In the genomic region with DNA sequence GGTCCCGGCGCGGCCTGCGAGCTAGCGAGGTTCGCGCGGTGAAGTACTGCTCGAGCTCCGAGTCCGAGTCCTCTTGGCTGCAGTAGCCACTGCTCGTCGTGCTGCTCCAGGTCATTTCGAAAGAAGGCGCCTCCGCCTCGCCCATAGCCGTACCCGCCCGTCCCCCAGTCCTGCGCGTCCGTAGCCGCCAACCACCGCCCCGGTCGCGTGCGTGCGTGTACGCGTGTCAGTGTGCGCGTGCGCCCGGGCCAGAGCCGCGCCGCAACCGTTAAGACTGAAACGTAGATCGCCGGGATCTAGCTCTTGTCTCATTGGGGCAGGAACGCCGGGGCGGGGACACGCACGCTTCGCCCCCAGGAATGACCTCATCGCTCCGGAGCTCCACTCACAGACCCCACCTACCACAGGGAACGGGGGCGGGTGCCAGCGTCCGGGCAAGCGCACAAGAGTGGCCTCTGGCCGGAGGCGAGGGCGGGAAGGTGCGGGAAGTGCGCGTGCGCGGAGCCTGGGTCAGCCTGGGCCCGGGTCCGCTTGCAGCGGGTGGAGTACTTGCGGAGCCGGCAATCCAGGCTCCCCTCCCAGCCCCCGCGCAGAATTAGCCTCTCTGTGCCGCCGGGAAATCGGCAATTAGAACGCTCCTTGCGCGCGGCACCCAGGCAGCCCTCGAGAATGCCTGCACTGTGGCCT, we compare ENCODE assay signal across 1 cellular context.
TF ChIP-seq lines count a peak whose summit lies in the region.

No MANE protein-coding gene starts in this region.

TF ChIP-seq in GM12878, 131 proteins besides CTCF, POLR2A, EP300 and RAD21 (continued from another document and continues in another):
- TF ChIP-seq, protein P1, sequence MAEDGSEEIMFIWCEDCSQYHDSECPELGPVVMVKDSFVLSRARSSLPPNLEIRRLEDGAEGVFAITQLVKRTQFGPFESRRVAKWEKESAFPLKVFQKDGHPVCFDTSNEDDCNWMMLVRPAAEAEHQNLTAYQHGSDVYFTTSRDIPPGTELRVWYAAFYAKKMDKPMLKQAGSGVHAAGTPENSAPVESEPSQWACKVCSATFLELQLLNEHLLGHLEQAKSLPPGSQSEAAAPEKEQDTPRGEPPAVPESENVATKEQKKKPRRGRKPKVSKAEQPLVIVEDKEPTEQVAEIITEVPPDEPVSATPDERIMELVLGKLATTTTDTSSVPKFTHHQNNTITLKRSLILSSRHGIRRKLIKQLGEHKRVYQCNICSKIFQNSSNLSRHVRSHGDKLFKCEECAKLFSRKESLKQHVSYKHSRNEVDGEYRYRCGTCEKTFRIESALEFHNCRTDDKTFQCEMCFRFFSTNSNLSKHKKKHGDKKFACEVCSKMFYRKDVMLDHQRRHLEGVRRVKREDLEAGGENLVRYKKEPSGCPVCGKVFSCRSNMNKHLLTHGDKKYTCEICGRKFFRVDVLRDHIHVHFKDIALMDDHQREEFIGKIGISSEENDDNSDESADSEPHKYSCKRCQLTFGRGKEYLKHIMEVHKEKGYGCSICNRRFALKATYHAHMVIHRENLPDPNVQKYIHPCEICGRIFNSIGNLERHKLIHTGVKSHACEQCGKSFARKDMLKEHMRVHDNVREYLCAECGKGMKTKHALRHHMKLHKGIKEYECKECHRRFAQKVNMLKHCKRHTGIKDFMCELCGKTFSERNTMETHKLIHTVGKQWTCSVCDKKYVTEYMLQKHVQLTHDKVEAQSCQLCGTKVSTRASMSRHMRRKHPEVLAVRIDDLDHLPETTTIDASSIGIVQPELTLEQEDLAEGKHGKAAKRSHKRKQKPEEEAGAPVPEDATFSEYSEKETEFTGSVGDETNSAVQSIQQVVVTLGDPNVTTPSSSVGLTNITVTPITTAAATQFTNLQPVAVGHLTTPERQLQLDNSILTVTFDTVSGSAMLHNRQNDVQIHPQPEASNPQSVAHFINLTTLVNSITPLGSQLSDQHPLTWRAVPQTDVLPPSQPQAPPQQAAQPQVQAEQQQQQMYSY (CRISPR knock-in tag; IDR thresholded peaks at IDR 0.05): no peak
- TF ChIP-seq EZH2 (IDR thresholded peaks at IDR 0.05; ENCODE audit: borderline replicate concordance, control insufficient read depth, low read depth, low read length): no peak
- peak; percentile 95 for TF ChIP-seq LARP7 (IDR thresholded peaks at IDR 0.05)
- TF ChIP-seq NR2C1 (IDR thresholded peaks at IDR 0.05): no peak
- TF ChIP-seq ZBED1 (IDR thresholded peaks at IDR 0.05; ENCODE audit: borderline replicate concordance): no peak
- TF ChIP-seq, protein P2, sequence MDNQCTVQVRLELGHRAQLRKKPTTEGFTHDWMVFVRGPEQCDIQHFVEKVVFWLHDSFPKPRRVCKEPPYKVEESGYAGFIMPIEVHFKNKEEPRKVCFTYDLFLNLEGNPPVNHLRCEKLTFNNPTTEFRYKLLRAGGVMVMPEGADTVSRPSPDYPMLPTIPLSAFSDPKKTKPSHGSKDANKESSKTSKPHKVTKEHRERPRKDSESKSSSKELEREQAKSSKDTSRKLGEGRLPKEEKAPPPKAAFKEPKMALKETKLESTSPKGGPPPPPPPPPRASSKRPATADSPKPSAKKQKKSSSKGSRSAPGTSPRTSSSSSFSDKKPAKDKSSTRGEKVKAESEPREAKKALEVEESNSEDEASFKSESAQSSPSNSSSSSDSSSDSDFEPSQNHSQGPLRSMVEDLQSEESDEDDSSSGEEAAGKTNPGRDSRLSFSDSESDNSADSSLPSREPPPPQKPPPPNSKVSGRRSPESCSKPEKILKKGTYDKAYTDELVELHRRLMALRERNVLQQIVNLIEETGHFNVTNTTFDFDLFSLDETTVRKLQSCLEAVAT (IDR thresholded peaks at IDR 0.05): no peak
- TF ChIP-seq PAX5 (IDR thresholded peaks at IDR 0.05; ENCODE audit: borderline replicate concordance, low read depth, low read length): 0 out of 2 replicates have a peak, but pooled peaks have one; percentile 47
- TF ChIP-seq ZNF274 (IDR thresholded peaks at IDR 0.05; ENCODE audit: insufficient read depth, insufficient read length): no peak
- TF ChIP-seq CBX3 (IDR thresholded peaks at IDR 0.05; ENCODE audit: borderline replicate concordance, low read depth): no peak
- no peak for TF ChIP-seq KLF5 (IDR thresholded peaks at IDR 0.05; ENCODE audit: partially characterized antibody)
- no peak for TF ChIP-seq STAT3 (IDR thresholded peaks at IDR 0.05; ENCODE audit: low read depth, low read length)
- TF ChIP-seq ESRRA (IDR thresholded peaks at IDR 0.05; ENCODE audit: low read length): no peak
- TF ChIP-seq, protein P3, sequence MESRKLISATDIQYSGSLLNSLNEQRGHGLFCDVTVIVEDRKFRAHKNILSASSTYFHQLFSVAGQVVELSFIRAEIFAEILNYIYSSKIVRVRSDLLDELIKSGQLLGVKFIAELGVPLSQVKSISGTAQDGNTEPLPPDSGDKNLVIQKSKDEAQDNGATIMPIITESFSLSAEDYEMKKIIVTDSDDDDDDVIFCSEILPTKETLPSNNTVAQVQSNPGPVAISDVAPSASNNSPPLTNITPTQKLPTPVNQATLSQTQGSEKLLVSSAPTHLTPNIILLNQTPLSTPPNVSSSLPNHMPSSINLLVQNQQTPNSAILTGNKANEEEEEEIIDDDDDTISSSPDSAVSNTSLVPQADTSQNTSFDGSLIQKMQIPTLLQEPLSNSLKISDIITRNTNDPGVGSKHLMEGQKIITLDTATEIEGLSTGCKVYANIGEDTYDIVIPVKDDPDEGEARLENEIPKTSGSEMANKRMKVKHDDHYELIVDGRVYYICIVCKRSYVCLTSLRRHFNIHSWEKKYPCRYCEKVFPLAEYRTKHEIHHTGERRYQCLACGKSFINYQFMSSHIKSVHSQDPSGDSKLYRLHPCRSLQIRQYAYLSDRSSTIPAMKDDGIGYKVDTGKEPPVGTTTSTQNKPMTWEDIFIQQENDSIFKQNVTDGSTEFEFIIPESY (IDR thresholded peaks at IDR 0.05): no peak
- no peak for TF ChIP-seq MYC (IDR thresholded peaks at IDR 0.05; ENCODE audit: insufficient read depth, insufficient read length, insufficient replicate concordance, low read length, severe bottlenecking)
- TF ChIP-seq, protein P4, sequence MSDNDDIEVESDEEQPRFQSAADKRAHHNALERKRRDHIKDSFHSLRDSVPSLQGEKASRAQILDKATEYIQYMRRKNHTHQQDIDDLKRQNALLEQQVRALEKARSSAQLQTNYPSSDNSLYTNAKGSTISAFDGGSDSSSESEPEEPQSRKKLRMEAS (IDR thresholded peaks at IDR 0.05; ENCODE audit: low read depth, low read length): peak; percentile 77
- TF ChIP-seq, protein P5, sequence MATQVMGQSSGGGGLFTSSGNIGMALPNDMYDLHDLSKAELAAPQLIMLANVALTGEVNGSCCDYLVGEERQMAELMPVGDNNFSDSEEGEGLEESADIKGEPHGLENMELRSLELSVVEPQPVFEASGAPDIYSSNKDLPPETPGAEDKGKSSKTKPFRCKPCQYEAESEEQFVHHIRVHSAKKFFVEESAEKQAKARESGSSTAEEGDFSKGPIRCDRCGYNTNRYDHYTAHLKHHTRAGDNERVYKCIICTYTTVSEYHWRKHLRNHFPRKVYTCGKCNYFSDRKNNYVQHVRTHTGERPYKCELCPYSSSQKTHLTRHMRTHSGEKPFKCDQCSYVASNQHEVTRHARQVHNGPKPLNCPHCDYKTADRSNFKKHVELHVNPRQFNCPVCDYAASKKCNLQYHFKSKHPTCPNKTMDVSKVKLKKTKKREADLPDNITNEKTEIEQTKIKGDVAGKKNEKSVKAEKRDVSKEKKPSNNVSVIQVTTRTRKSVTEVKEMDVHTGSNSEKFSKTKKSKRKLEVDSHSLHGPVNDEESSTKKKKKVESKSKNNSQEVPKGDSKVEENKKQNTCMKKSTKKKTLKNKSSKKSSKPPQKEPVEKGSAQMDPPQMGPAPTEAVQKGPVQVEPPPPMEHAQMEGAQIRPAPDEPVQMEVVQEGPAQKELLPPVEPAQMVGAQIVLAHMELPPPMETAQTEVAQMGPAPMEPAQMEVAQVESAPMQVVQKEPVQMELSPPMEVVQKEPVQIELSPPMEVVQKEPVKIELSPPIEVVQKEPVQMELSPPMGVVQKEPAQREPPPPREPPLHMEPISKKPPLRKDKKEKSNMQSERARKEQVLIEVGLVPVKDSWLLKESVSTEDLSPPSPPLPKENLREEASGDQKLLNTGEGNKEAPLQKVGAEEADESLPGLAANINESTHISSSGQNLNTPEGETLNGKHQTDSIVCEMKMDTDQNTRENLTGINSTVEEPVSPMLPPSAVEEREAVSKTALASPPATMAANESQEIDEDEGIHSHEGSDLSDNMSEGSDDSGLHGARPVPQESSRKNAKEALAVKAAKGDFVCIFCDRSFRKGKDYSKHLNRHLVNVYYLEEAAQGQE (IDR thresholded peaks at IDR 0.05; ENCODE audit: low read depth, low read length): no peak
- TF ChIP-seq RCOR1 (conservative IDR thresholded peaks at IDR 0.05; ENCODE audit: low read depth, low read length): no peak
- TF ChIP-seq, protein P6, sequence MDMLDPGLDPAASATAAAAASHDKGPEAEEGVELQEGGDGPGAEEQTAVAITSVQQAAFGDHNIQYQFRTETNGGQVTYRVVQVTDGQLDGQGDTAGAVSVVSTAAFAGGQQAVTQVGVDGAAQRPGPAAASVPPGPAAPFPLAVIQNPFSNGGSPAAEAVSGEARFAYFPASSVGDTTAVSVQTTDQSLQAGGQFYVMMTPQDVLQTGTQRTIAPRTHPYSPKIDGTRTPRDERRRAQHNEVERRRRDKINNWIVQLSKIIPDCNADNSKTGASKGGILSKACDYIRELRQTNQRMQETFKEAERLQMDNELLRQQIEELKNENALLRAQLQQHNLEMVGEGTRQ (IDR thresholded peaks at IDR 0.05; ENCODE audit: borderline replicate concordance, low read depth, low read length): no peak
- TF ChIP-seq FOXK2 (IDR thresholded peaks at IDR 0.05): no peak
- 0 out of 2 replicates have a peak, but pooled peaks have one; percentile 77 for TF ChIP-seq POLR2AphosphoS2 (IDR thresholded peaks at IDR 0.05; ENCODE audit: low read depth, low read length)
- peak; percentile 56; the same call in 1 of the 2 replicates for TF ChIP-seq SMAD5 (IDR thresholded peaks at IDR 0.05; ENCODE audit: low read depth)
- no peak for TF ChIP-seq RELA (IDR thresholded peaks at IDR 0.05; ENCODE audit: borderline replicate concordance, partially characterized antibody)
- TF ChIP-seq, protein P7, sequence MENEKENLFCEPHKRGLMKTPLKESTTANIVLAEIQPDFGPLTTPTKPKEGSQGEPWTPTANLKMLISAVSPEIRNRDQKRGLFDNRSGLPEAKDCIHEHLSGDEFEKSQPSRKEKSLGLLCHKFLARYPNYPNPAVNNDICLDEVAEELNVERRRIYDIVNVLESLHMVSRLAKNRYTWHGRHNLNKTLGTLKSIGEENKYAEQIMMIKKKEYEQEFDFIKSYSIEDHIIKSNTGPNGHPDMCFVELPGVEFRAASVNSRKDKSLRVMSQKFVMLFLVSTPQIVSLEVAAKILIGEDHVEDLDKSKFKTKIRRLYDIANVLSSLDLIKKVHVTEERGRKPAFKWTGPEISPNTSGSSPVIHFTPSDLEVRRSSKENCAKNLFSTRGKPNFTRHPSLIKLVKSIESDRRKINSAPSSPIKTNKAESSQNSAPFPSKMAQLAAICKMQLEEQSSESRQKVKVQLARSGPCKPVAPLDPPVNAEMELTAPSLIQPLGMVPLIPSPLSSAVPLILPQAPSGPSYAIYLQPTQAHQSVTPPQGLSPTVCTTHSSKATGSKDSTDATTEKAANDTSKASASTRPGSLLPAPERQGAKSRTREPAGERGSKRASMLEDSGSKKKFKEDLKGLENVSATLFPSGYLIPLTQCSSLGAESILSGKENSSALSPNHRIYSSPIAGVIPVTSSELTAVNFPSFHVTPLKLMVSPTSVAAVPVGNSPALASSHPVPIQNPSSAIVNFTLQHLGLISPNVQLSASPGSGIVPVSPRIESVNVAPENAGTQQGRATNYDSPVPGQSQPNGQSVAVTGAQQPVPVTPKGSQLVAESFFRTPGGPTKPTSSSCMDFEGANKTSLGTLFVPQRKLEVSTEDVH (IDR thresholded peaks at IDR 0.05; ENCODE audit: low read depth, partially characterized antibody): no peak
- TF ChIP-seq EED (IDR thresholded peaks at IDR 0.05; ENCODE audit: low read depth): no peak
- TF ChIP-seq HDGF (IDR thresholded peaks at IDR 0.05): peak; percentile 95; the same call in 1 of the 2 replicates
- no peak for TF ChIP-seq CBFB (IDR thresholded peaks at IDR 0.05; ENCODE audit: low read depth)
- no peak for TF ChIP-seq MEF2B (IDR thresholded peaks at IDR 0.05; ENCODE audit: partially characterized antibody, poor library complexity, severe bottlenecking)
- TF ChIP-seq RB1 (IDR thresholded peaks at IDR 0.05; ENCODE audit: borderline replicate concordance): peak; percentile 62; the same call in 1 of the 2 replicates
- TF ChIP-seq, protein P8, sequence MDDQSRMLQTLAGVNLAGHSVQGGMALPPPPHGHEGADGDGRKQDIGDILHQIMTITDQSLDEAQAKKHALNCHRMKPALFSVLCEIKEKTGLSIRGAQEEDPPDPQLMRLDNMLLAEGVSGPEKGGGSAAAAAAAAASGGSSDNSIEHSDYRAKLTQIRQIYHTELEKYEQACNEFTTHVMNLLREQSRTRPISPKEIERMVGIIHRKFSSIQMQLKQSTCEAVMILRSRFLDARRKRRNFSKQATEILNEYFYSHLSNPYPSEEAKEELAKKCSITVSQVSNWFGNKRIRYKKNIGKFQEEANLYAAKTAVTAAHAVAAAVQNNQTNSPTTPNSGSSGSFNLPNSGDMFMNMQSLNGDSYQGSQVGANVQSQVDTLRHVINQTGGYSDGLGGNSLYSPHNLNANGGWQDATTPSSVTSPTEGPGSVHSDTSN (IDR thresholded peaks at IDR 0.05; ENCODE audit: insufficient replicate concordance, low read depth, low read length): no peak
- TF ChIP-seq KDM1A (IDR thresholded peaks at IDR 0.05; ENCODE audit: borderline replicate concordance): no peak
- TF ChIP-seq, protein P9, sequence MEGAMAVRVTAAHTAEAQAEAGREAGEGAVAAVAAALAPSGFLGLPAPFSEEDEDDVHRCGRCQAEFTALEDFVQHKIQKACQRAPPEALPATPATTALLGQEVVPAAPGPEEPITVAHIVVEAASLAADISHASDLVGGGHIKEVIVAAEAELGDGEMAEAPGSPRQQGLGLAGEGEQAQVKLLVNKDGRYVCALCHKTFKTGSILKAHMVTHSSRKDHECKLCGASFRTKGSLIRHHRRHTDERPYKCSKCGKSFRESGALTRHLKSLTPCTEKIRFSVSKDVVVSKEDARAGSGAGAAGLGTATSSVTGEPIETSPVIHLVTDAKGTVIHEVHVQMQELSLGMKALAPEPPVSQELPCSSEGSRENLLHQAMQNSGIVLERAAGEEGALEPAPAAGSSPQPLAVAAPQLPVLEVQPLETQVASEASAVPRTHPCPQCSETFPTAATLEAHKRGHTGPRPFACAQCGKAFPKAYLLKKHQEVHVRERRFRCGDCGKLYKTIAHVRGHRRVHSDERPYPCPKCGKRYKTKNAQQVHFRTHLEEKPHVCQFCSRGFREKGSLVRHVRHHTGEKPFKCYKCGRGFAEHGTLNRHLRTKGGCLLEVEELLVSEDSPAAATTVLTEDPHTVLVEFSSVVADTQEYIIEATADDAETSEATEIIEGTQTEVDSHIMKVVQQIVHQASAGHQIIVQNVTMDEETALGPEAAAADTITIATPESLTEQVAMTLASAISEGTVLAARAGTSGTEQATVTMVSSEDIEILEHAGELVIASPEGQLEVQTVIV (IDR thresholded peaks at IDR 0.05; ENCODE audit: borderline replicate concordance, partially characterized antibody): no peak
- no peak for TF ChIP-seq IKZF2 (IDR thresholded peaks at IDR 0.05)
- no peak for TF ChIP-seq TARDBP (IDR thresholded peaks at IDR 0.05; ENCODE audit: borderline replicate concordance)
